22 cellular contexts compared by ENCODE assay signal in genomic region chr10:43305881-43306280, GRCh38. TPM values are rescaled to one million over a fixed set of nuclear protein-coding genes. Genes with fewer than 3 reads are reported as not detected.
DNase-seq lines count a peak whose midpoint lies in the region; FAIRE-seq and TF ChIP-seq lines count a peak whose summit lies in the region.
"Had no signal": no experiment of that assay in that cellular context is flagged by ENCODE, and none has a peak within 500 bp of the region (broad histone marks: within the 10 kb centered on the region; RNA-seq: fewer than 3 reads in every experiment).

No MANE protein-coding gene starts in this region.

- no peak overlapping the region for H3K9ac ChIP-seq in endothelial cell of umbilical vein (replicated peaks; ENCODE audit: extremely low read depth, insufficient read depth, low read length)
- H3K9ac ChIP-seq: KMS-11, parathyroid adenoma had no signal

- H3K4me1 Mint-ChIP-seq in activated CD4-positive, alpha-beta T cell treated with anti-CD3 and anti-CD28 coated beads, Interleukin-2, amount 10 ng/mL, durations not matched to agents 24 days and 14 days = peaks cover 43% of the 10 kb centered on the region
- H3K4me1 Mint-ChIP-seq in glutamatergic neuron (ENCODE audit: low read depth, unreplicated experiment) = peaks cover 4% of the 10 kb centered on the region

- H3K36me3 Mint-ChIP-seq in activated CD4-positive, alpha-beta T cell treated with anti-CD3 and anti-CD28 coated beads, Interleukin-2, amount 10 ng/mL, durations not matched to agents 24 days and 14 days (ENCODE audit: low read depth) = peaks cover 6% of the 10 kb centered on the region
- H3K36me3 Mint-ChIP-seq in glutamatergic neuron (ENCODE audit: unreplicated experiment) = no peaks in the 10 kb centered on the region
- H3K36me3 Mint-ChIP-seq: CD8-positive, alpha-beta memory T cell; stimulated activated memory B cell treated with anti-CD40 and anti-IgM and Interleukin-4, amounts not matched to agents 10 μg/mL and 1 μg/mL and 100 μg/mL, for 72 hours had no signal

- H4K20me1 ChIP-seq in endothelial cell of umbilical vein (replicated peaks; ENCODE audit: control insufficient read depth, extremely low read depth, insufficient read depth, low read length) = no peaks in the 10 kb centered on the region

- H3K27ac Mint-ChIP-seq in activated CD4-positive, alpha-beta T cell treated with anti-CD3 and anti-CD28 coated beads, Interleukin-2, amount 10 ng/mL, durations not matched to agents 24 days and 14 days = no peak overlapping the region
- no peak overlapping the region for H3K27ac Mint-ChIP-seq in glutamatergic neuron (ENCODE audit: unreplicated experiment)
- H3K27ac Mint-ChIP-seq: activated naive CD8-positive, alpha-beta T cell treated with anti-CD3 and anti-CD28 coated beads, Interleukin-2, amount 10 ng/mL, durations not matched to agents 7 days and 5 days; stimulated activated memory B cell treated with anti-CD40 and anti-IgM and Interleukin-4, amounts not matched to agents 10 μg/mL and 1 μg/mL and 100 μg/mL, for 72 hours; T-helper 2 cell treated with Interferon-gamma antibody and Interleukin-4, amounts not matched to agents 5 μg/mL and 100 μg/mL, for 36 hours had no signal

- CTCF ChIA-PET in endothelial cell of umbilical vein (lab: Charles Lee) = interaction anchor here (4.5 kb wide), 1 partner anchor 14 kb away, joined by 21 read pairs; no protein-coding TSS in a partner anchor

- H3K27ac ChIP-seq in endothelial cell of umbilical vein (ENCODE audit: insufficient read depth, low read depth, low read length) = no peak overlapping the region
- H3K27ac ChIP-seq: HL-60, KMS-11, parathyroid adenoma had no signal

- BruUV-seq in endothelial cell of umbilical vein (replicated peaks; lab: Mats Ljungman, UMichigan) = no TSS peak

- POLR2A ChIA-PET in endothelial cell of umbilical vein (lab: Charles Lee) = no interaction called here

- H3K36me3 ChIP-seq in endothelial cell of umbilical vein (ENCODE audit: control insufficient read depth in 2 of 2, extremely low read depth in 1 of 2, insufficient read depth in 2 of 2, low read length in 2 of 2) = no peaks in the 10 kb centered on the region
- H3K36me3 ChIP-seq: upper lobe of left lung had no signal

- intact Hi-C loops in activated CD4-positive, alpha-beta T cell treated with anti-CD3 and anti-CD28 coated beads, Interleukin-2, amount 10 ng/mL, durations not matched to agents 24 days and 14 days (cut with micrococcal nuclease) = no loop called here
- intact Hi-C loops in endothelial cell of umbilical vein (cut with micrococcal nuclease) = no loop called here

- H3K27me3 ChIP-seq in endothelial cell of umbilical vein (ENCODE audit: control insufficient read depth in 2 of 2, insufficient read depth in 2 of 2, low read length in 2 of 2) = peaks cover 11 to 22% of the 10 kb centered on the region in 2 experiments
- H3K27me3 ChIP-seq: upper lobe of left lung had no signal

- H3K4me3 ChIP-seq in endothelial cell of umbilical vein (replicated peaks in 1 of 3; ENCODE audit: insufficient read depth in 1 of 3, low read depth in 1 of 3, low read length in 3 of 3) (no peak overlapping the region), skeletal muscle cell (ENCODE audit: low read depth, low read length) (no peak overlapping the region)

- no peak for DNase-seq in activated CD4-positive, alpha-beta T cell treated with anti-CD3 and anti-CD28 coated beads, Interleukin-2, amount 10 ng/mL, durations not matched to agents 24 days and 14 days
- DNase-seq in activated CD4-positive, alpha-beta T cell treated with anti-CD3 and anti-CD28 coated beads, Interleukin-2, amount 50 U/mL, for 4 hours = no peak
- DNase-seq in LHCN-M2 (ENCODE audit: low read depth) = peak; percentile 36
- no peak for DNase-seq in endothelial cell of umbilical vein (ENCODE audit: low read depth, low spot score)
- DNase-seq in skeletal muscle cell (ENCODE audit: low read depth) = peak; percentile 35
- DNase-seq in Kasumi-1 (lab: John Stamatoyannopoulos, UW) = no peak
- DNase-seq in glutamatergic neuron = no peak
- no peak for DNase-seq in 8988T
- DNase-seq: activated CD8-positive, alpha-beta memory T cell treated with anti-CD3 and anti-CD28 coated beads, Interleukin-2, amount 50 U/mL, for 4 hours; activated naive CD8-positive, alpha-beta T cell treated with anti-CD3 and anti-CD28 coated beads, Interleukin-2, amount 10 ng/mL, durations not matched to agents 7 days and 5 days; effector memory CD4-positive, alpha-beta T cell; NCI-H1436; NCI-H345; SIG-M5; upper lobe of left lung had no signal

- dilution Hi-C loops in endothelial cell of umbilical vein (cut with MboI; ENCODE audit: extremely low pct_ligation_motif_present, low sequenced_read_pairs) = no loop called here

- H3K4me2 ChIP-seq in endothelial cell of umbilical vein (ENCODE audit: insufficient read depth, low read length) = no peak overlapping the region
- H3K4me2 ChIP-seq: KMS-11 had no signal

- peaks cover 26% of the 10 kb centered on the region for H3K27me3 Mint-ChIP-seq in activated CD4-positive, alpha-beta T cell treated with anti-CD3 and anti-CD28 coated beads, Interleukin-2, amount 10 ng/mL, durations not matched to agents 24 days and 14 days
- peaks cover 6% of the 10 kb centered on the region for H3K27me3 Mint-ChIP-seq in glutamatergic neuron (ENCODE audit: unreplicated experiment)
- H3K27me3 Mint-ChIP-seq: CD8-positive, alpha-beta memory T cell had no signal

- no peak for TF ChIP-seq POLR2A in endothelial cell of umbilical vein (IDR thresholded peaks at IDR 0.05; ENCODE audit: low read depth, low read length)

- peaks cover 3% of the 10 kb centered on the region for H3K9me3 Mint-ChIP-seq in activated CD4-positive, alpha-beta T cell treated with anti-CD3 and anti-CD28 coated beads, Interleukin-2, amount 10 ng/mL, durations not matched to agents 24 days and 14 days
- peaks cover 2% of the 10 kb centered on the region for H3K9me3 Mint-ChIP-seq in glutamatergic neuron (ENCODE audit: unreplicated experiment)
- H3K9me3 Mint-ChIP-seq: CD8-positive, alpha-beta memory T cell; stimulated activated memory B cell treated with anti-CD40 and anti-IgM and Interleukin-4, amounts not matched to agents 10 μg/mL and 1 μg/mL and 100 μg/mL, for 72 hours had no signal

- H3K79me2 ChIP-seq in endothelial cell of umbilical vein (ENCODE audit: control insufficient read depth, insufficient read depth, low read length) = no peaks in the 10 kb centered on the region
- H3K79me2 ChIP-seq: parathyroid adenoma had no signal

- FAIRE-seq in endothelial cell of umbilical vein (lab: Jason Lieb, UNC) = no peak

- no peaks in the 10 kb centered on the region for H3K9me1 ChIP-seq in endothelial cell of umbilical vein (replicated peaks; ENCODE audit: control insufficient read depth, extremely low read depth, insufficient read depth, low read length)

- H2AFZ ChIP-seq in endothelial cell of umbilical vein (ENCODE audit: low read depth, low read length) = no peak overlapping the region
- H2AFZ ChIP-seq: parathyroid adenoma had no signal

- TF ChIP-seq CTCF in endothelial cell of umbilical vein (IDR thresholded peaks at IDR 0.05; ENCODE audit: extremely low read depth in 1 of 2, insufficient read depth in 1 of 2, low read depth in 1 of 2, low read length in 2 of 2) (no peak), glutamatergic neuron (IDR thresholded peaks at IDR 0.05; ENCODE audit: partially characterized antibody, unreplicated experiment) (no peak)

- H3K4me3 Mint-ChIP-seq in activated CD4-positive, alpha-beta T cell treated with anti-CD3 and anti-CD28 coated beads, Interleukin-2, amount 10 ng/mL, durations not matched to agents 24 days and 14 days = peak overlapping the region; percentile 19
- no peak overlapping the region for H3K4me3 Mint-ChIP-seq in glutamatergic neuron (ENCODE audit: unreplicated experiment)

- H3K4me1 ChIP-seq in endothelial cell of umbilical vein (ENCODE audit: control insufficient read depth, extremely low read depth, insufficient read depth, low read length) = no peaks in the 10 kb centered on the region
- H3K4me1 ChIP-seq: parathyroid adenoma had no signal

- H3K9me3 ChIP-seq in endothelial cell of umbilical vein (replicated peaks; ENCODE audit: control insufficient read depth, insufficient read depth, low read length) = no peaks in the 10 kb centered on the region
- H3K9me3 ChIP-seq: upper lobe of left lung had no signal

TF ChIP-seq in endothelial cell of umbilical vein, 7 proteins besides CTCF, POLR2A, EP300 and RAD21:
- peak; percentile 8 for TF ChIP-seq FOS (IDR thresholded peaks at IDR 0.05; ENCODE audit: borderline replicate concordance, insufficient read depth, low read length)
- no peak for TF ChIP-seq EZH2 (IDR thresholded peaks at IDR 0.05; ENCODE audit: borderline replicate concordance, low read depth, low read length, severe bottlenecking)
- TF ChIP-seq GATA2 (IDR thresholded peaks at IDR 0.05; ENCODE audit: insufficient read depth, insufficient read length, low read depth, low read length) = no peak
- TF ChIP-seq MAX (IDR thresholded peaks at IDR 0.05; ENCODE audit: insufficient read depth, insufficient read length) = peak; percentile 32
- TF ChIP-seq POLR2AphosphoS5 (IDR thresholded peaks at IDR 0.05; ENCODE audit: insufficient read depth, low read depth, low read length) = no peak
- TF ChIP-seq MYC (IDR thresholded peaks at IDR 0.05; ENCODE audit: low read depth, low read length) = no peak

RNA-seq across cellular contexts. Expression of gene RASGEF1A, which starts 39.0 kb away (rescaled TPM):
- total RNA-seq in activated CD4-positive, alpha-beta T cell treated with anti-CD3 and anti-CD28 coated beads, Interleukin-2, amount 10 ng/mL, durations not matched to agents 24 days and 14 days = 0.63 and 0.66 TPM in 2 replicates
- total RNA-seq in LHCN-M2 (2014; rRNA removed) = not detected in 2 replicates
- polyA plus RNA-seq in LHCN-M2 (2012) = 0.24 TPM
- total RNA-seq in endothelial cell of umbilical vein = 0.51 and 1.6 TPM in 2 replicates
- polyA plus RNA-seq in endothelial cell of umbilical vein = 1.5 and 1.6 TPM in 2 replicates
- polyA plus RNA-seq in endothelial cell of umbilical vein (2011; cell fraction: cytosol; rRNA removed) = 1.0 and 1.5 TPM in 2 replicates
- 1.3 and 2.2 TPM in 2 replicates for polyA plus RNA-seq in endothelial cell of umbilical vein (2011; cell fraction: nucleus; rRNA removed)
- polyA plus RNA-seq in endothelial cell of umbilical vein (2012) = 0.78 and 0.91 TPM in 2 replicates
- 0.49 and 7.6 TPM in 2 replicates for polyA minus RNA-seq in endothelial cell of umbilical vein
- not detected for polyA minus RNA-seq in endothelial cell of umbilical vein (2011; cell fraction: cytosol; rRNA and poly(A)+ RNA removed)
- 0.14 and 0.48 TPM in 2 replicates for polyA minus RNA-seq in endothelial cell of umbilical vein (2011; cell fraction: nucleus; rRNA and poly(A)+ RNA removed)
- 5.7 TPM for total RNA-seq in glutamatergic neuron (ENCODE audit: unreplicated experiment)
- total RNA-seq: A673 had no signal

Comparison
In these comparisons a context has a peak if more than half of its experiments do, and no peak if none do; other contexts are left out.
1. DNase-seq: peak in LHCN-M2 (single experiment) and skeletal muscle cell (single experiment); none in activated CD4-positive, alpha-beta T cell treated with anti-CD3 and anti-CD28 coated beads, Interleukin-2, amount 10 ng/mL, durations not matched to agents 24 days and 14 days (single experiment), activated CD4-positive, alpha-beta T cell treated with anti-CD3 and anti-CD28 coated beads, Interleukin-2, amount 50 U/mL, for 4 hours (0 of 2), endothelial cell of umbilical vein (single experiment), Kasumi-1 (0 of 2), glutamatergic neuron (single experiment) and 8988T (single experiment).